9 cellular contexts compared by ENCODE assay signal in the genomic region with DNA sequence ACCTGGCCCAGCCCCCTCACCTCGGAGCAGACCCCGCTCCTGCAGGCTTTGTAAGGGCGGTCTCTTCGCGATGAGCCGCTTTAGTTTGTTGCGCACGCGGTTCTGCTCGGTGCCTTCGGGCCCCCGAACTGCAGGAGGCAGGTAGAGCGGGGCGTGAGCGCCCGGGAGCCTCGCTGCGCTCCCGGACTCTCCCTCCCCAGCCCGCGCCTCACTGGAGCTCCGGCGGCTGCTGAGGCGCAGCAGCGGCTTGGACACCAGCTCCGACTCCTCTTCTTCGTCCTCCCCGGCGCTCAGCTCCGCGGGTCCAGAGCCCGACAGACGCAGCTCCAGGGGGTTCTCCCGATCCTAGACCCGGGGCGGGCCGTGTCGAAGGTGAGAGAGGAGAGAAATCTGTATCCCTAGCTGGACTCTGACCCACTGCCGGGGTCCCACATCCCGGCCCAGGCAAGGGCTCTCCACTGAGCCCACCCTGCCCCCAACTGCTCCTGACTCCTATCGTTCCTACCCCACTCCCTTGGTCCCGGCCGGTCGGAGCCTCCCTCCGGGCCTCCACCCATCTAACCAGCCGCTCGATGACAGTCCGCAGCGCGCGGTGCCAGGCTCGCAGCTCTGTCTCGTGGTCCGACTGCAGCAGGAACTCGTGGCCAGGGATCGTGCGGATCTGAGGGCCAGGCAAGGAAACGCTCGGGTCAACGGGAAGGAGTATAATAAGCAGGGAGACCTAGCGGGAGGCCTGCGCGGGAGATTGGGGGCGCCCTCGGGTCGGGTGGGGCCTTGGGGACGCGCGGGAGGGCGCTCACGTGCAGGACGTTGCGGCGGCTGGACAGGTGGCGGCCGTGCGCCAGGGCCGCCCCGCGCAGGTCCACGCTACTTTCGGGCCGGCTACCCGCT. TPM values are rescaled to one million over a fixed set of nuclear protein-coding genes. Genes with fewer than 3 reads are reported as not detected.
DNase-seq lines count a peak whose midpoint lies in the region; ATAC-seq and TF ChIP-seq lines count a peak whose summit lies in the region.
"Had no signal": no experiment of that assay in that cellular context is flagged by ENCODE, and none has a peak within 500 bp of the region (broad histone marks: within the 10 kb centered on the region; RNA-seq: fewer than 3 reads in every experiment).

No MANE protein-coding gene starts in this region.

- H3F3A ChIP-seq in MM.1S (ENCODE audit: insufficient read depth, low read length), result no peaks in the 10 kb centered on the region

- H4K20me1 ChIP-seq in MM.1S (ENCODE audit: insufficient read depth, low read length), result no peaks in the 10 kb centered on the region

- TF ChIP-seq CTCF in heart right ventricle (IDR thresholded peaks at IDR 0.05) (no peak), psoas muscle (IDR thresholded peaks at IDR 0.05) (no peak), MM.1S (IDR thresholded peaks at IDR 0.05; ENCODE audit: low read length) (no peak)

- intact Hi-C loops in heart right ventricle (cut with DNase I), result no loop called here
- intact Hi-C loops in psoas muscle (cut with DNase I), result no loop called here

- H3K4me1 ChIP-seq in heart right ventricle (peaks cover 0 to 64% (median 16%) of the 10 kb centered on the region in 9 donors), psoas muscle (peaks cover 13% of the 10 kb centered on the region), HAP-1 (no peaks in the 10 kb centered on the region), MM.1S (ENCODE audit: low read length) (peaks cover 8% of the 10 kb centered on the region; the same call in 1 of the 2 replicates)

- peak overlapping the region; percentile 98 for H3K4me3 Mint-ChIP-seq in T-helper 17 cell

- 4 to 7% methylated on average over 74 to 84 of the region's 84 CpGs for WGBS in heart right ventricle, 2 donors
- WGBS in psoas muscle, 3 donors, result 3 to 8% (median 6%) methylated on average over 66 to 84 of the region's 84 CpGs

- H3K36me3 ChIP-seq in heart right ventricle, result peaks cover 0 to 45% (median 0%) of the 10 kb centered on the region in 9 donors
- H3K36me3 ChIP-seq in psoas muscle (ENCODE audit: insufficient read depth in 1 of 2, low read depth in 1 of 2), result no peaks in the 10 kb centered on the region
- no peaks in the 10 kb centered on the region for H3K36me3 ChIP-seq in HAP-1 (replicated peaks)
- H3K36me3 ChIP-seq in MM.1S (replicated peaks; ENCODE audit: insufficient read depth, low read length), result no peaks in the 10 kb centered on the region

- H3K27me3 Mint-ChIP-seq in T-helper 17 cell, result no peaks in the 10 kb centered on the region

- peak overlapping the region in 2 of 10 donors; percentile 73 to 95 for H3K27ac ChIP-seq in heart right ventricle
- H3K27ac ChIP-seq in psoas muscle, result no peak overlapping the region
- no peak overlapping the region for H3K27ac ChIP-seq in MM.1S (ENCODE audit: low read length)

- peaks cover 69% of the 10 kb centered on the region for H3K4me1 Mint-ChIP-seq in T-helper 17 cell

- no peaks in the 10 kb centered on the region for H3K79me2 ChIP-seq in MM.1S (ENCODE audit: low read length)

- peak overlapping the region in 9 of 10 donors; percentile 4 to 68 (median 45) for H3K4me3 ChIP-seq in heart right ventricle
- peak overlapping the region; percentile 64 for H3K4me3 ChIP-seq in psoas muscle
- no peak overlapping the region for H3K4me3 ChIP-seq in HAP-1
- no peak overlapping the region for H3K4me3 ChIP-seq in MM.1S (ENCODE audit: low read length)

- H3K36me3 Mint-ChIP-seq in T-helper 17 cell (ENCODE audit: low read depth), result peaks cover 16% of the 10 kb centered on the region

- ATAC-seq in GM18909 (IDR thresholded peaks at IDR 0.05; ENCODE audit: poor library complexity, unreplicated experiment), result peak; percentile 4
- no peak for ATAC-seq in T-helper 17 cell
- peak in 6 of 8 donors; percentile 14 to 54 (median 29) for ATAC-seq in heart right ventricle
- ATAC-seq in psoas muscle, result peak; percentile 56 to 74 (median 69)

- DNase-seq in T-helper 17 cell (no peak), heart right ventricle (no peak), psoas muscle (peak in 1 of 2 donors; percentile 41), HAP-1 (ENCODE audit: low spot score in 2 of 2) (no peak), MM.1S (no peak), NCI-H2196 treated with DMSO at 0.1 percent for 48 hours (lab: John Stamatoyannopoulos, UW; ENCODE audit: unreplicated experiment) (no peak), NCI-H187 (lab: John Stamatoyannopoulos, UW) (no peak)

- H3K4me2 ChIP-seq in MM.1S (ENCODE audit: low read depth, low read length), result no peak overlapping the region

- H3K9me3 ChIP-seq in T-helper 17 cell (ENCODE audit: control insufficient read depth, low read length, poor library complexity, severe bottlenecking), result no peaks in the 10 kb centered on the region
- no peaks in the 10 kb centered on the region for H3K9me3 ChIP-seq in heart right ventricle
- no peaks in the 10 kb centered on the region for H3K9me3 ChIP-seq in psoas muscle
- no peaks in the 10 kb centered on the region for H3K9me3 ChIP-seq in HAP-1
- no peaks in the 10 kb centered on the region for H3K9me3 ChIP-seq in MM.1S (replicated peaks; ENCODE audit: insufficient read depth, low read length)

- no peak overlapping the region for H2AFZ ChIP-seq in MM.1S (ENCODE audit: low read length)

- H3K9ac ChIP-seq in MM.1S (ENCODE audit: low read length), result no peak overlapping the region

- in situ Hi-C loops in HAP-1 (cut with MboI; ENCODE audit: low sequenced_read_pairs), result no loop called here

- peak overlapping the region; percentile 100 for H3K27ac Mint-ChIP-seq in T-helper 17 cell

- H3K27me3 ChIP-seq in heart right ventricle, result peaks cover 9 to 84% (median 66%) of the 10 kb centered on the region in 7 donors
- H3K27me3 ChIP-seq in psoas muscle (ENCODE audit: insufficient read depth in 3 of 3, low read length in 2 of 3), result peaks cover 0 to 60% (median 18%) of the 10 kb centered on the region in 3 donors
- H3K27me3 ChIP-seq in HAP-1 (ENCODE audit: low read depth), result peaks cover 78% of the 10 kb centered on the region
- no peaks in the 10 kb centered on the region for H3K27me3 ChIP-seq in MM.1S (replicated peaks; ENCODE audit: insufficient read depth, low read length)

- no peaks in the 10 kb centered on the region for H3K9me2 ChIP-seq in MM.1S (replicated peaks; ENCODE audit: insufficient read depth, low read length)

RNA-seq across cellular contexts. Expression of gene ARHGAP9, which starts 4.2 kb away (rescaled TPM):
- total RNA-seq in T-helper 17 cell, result 100 to 1,000 TPM; 225 to 295 TPM
- total RNA-seq in heart right ventricle, result 10 to 100 TPM in 2 of 10 donors, 1 to 10 TPM in 7, under 1 TPM in 1; 0.83 to 17.7 (median 3.8) TPM
- 1 to 10 TPM; 1.8 to 6.7 TPM for polyA plus RNA-seq in heart right ventricle
- total RNA-seq in psoas muscle, result 1 to 10 TPM; 1.3 to 5.4 (median 4.1) TPM
- 1 to 10 TPM in 2 of 3 donors, under 1 TPM in 1; 0.91 to 2.0 (median 1.4) TPM for polyA plus RNA-seq in psoas muscle
- total RNA-seq: SK-MEL-5 had no signal

RNA-seq across cellular contexts. Expression of gene MARS1, which starts 12.4 kb away (rescaled TPM):
- total RNA-seq in T-helper 17 cell (100 to 1,000 TPM; 175 to 180 TPM), heart right ventricle (100 to 1,000 TPM in 1 of 10 donors, 10 to 100 TPM in 9; 56.7 to 105 (median 72.5) TPM), psoas muscle (10 to 100 TPM; 68.6 to 88.0 (median 83.7) TPM)
- polyA plus RNA-seq in heart right ventricle (100 to 1,000 TPM in 1 of 2 donors, 10 to 100 TPM in 1; 94.7 to 108 TPM), psoas muscle (10 to 100 TPM; 41.2 to 97.4 (median 77.7) TPM)

RNA-seq across cellular contexts. Expression of gene GLI1, which starts 15.9 kb away (rescaled TPM):
- total RNA-seq in T-helper 17 cell (under 1 TPM; 0.10 to 0.22 TPM), heart right ventricle (1 to 10 TPM in 2 of 10 donors, under 1 TPM in 8; 0.12 to 1.2 (median 0.63) TPM), psoas muscle (under 1 TPM in 3 of 4 donors, not detected in 1; 0.07 to 0.86 (median 0.61) TPM)
- polyA plus RNA-seq in heart right ventricle (under 1 TPM; 0.15 to 0.45 TPM), psoas muscle (under 1 TPM; 0.21 to 0.34 (median 0.23) TPM)

RNA-seq across cellular contexts. Expression of gene INHBE, which starts 20.4 kb away (rescaled TPM):
- total RNA-seq in T-helper 17 cell (not detected), heart right ventricle (1 to 10 TPM in 3 of 10 donors, under 1 TPM in 3, not detected in 4; 0.09 to 1.2 (median 0.71) TPM), psoas muscle (1 to 10 TPM in 2 of 4 donors, under 1 TPM in 2; 0.23 to 6.8 (median 2.1) TPM)
- polyA plus RNA-seq in heart right ventricle (under 1 TPM in 1 of 2 donors, not detected in 1; 0.01 TPM), psoas muscle (1 to 10 TPM in 1 of 3 donors, under 1 TPM in 2; 0.18 to 1.4 (median 0.18) TPM)

RNA-seq across cellular contexts. Expression of gene INHBC, which starts 40.9 kb away (rescaled TPM):
- not detected for total RNA-seq in T-helper 17 cell
- under 1 TPM in 1 of 10 donors, not detected in 9; 0.13 TPM for total RNA-seq in heart right ventricle
- under 1 TPM in 1 of 2 donors, not detected in 1; 0.03 TPM for polyA plus RNA-seq in heart right ventricle
- total RNA-seq in psoas muscle, result under 1 TPM in 2 of 4 donors, not detected in 2; 0.18 to 0.21 TPM
- under 1 TPM in 1 of 3 donors, not detected in 2; 0.05 TPM for polyA plus RNA-seq in psoas muscle
- total RNA-seq: SK-MEL-5 had no signal

Comparison
In these comparisons a context has a peak if more than half of its experiments do, and no peak if none do; other contexts are left out.
1. H3K4me3 ChIP-seq: peak in heart right ventricle (9 of 10) and psoas muscle (single experiment); none in HAP-1 (single experiment) and MM.1S (single experiment).
2. RNA of gene ARHGAP9, which starts 4.2 kb away (total RNA-seq): 225 to 295 TPM in T-helper 17 cell; 1.3 to 5.4 TPM in psoas muscle and 0.83 to 17.7 TPM in heart right ventricle; every median in the first group is over 10 times any median in the second.